Comparison of ENCODE assay signal across 23 cellular contexts in the genomic region with DNA sequence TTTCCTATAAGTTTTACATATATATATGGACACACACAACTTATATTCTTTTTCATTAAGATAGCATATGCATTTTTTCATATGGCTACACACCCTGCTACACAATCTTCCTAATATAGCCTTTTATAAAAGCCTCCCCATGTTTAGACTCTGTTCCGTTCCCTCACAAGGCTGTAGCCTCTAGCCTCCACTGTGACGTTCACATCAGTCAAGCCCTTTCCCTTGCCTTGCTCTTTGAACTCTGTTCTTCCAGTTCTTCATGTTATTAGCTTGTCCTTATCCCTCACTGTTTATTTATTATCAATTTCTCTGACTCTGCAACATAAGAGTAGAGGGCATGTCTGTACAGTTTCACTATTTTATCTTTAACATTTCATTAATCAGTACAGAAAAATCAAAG. TPM values are rescaled to one million over a fixed set of nuclear protein-coding genes. Genes with fewer than 3 reads are reported as not detected.
DNase-seq lines count a peak whose midpoint lies in the region; ATAC-seq, FAIRE-seq and TF ChIP-seq lines count a peak whose summit lies in the region.
"Had no signal": no experiment of that assay in that cellular context is flagged by ENCODE, and none has a peak within 500 bp of the region (broad histone marks: within the 10 kb centered on the region; RNA-seq: fewer than 3 reads in every experiment).

No MANE protein-coding gene starts in this region.

- H3K4me3 ChIP-seq in GM23248: no peak overlapping the region
- no peak overlapping the region for H3K4me3 ChIP-seq in Peyer's patch
- no peak overlapping the region for H3K4me3 ChIP-seq in small intestine (ENCODE audit: low read depth in 1 of 2, low read length in 2 of 2)
- H3K4me3 ChIP-seq: A549, GM23338, MG63 had no signal

- H3K4me1 ChIP-seq in GM23248 (ENCODE audit: insufficient read depth) (peaks cover 9% of the 10 kb centered on the region), Peyer's patch (peaks cover 0 to 20% (median 2%) of the 10 kb centered on the region in 4 donors), small intestine (ENCODE audit: control insufficient read depth in 2 of 2, insufficient read depth in 1 of 2, low read depth in 1 of 2, low read length in 1 of 2) (peaks cover 4 to 9% of the 10 kb centered on the region in 2 donors)

- WGBS in GM23248 (ENCODE audit: low coverage in 1 of 2, low lambda C conversion rate in 2 of 2, missing lambda C conversion rate in 2 of 2), 2 experiments: 74 to 88% methylated on average over 2 of the region's 2 CpGs
- 11 to 63% (median 35%) methylated on average over 2 of the region's 2 CpGs for WGBS in small intestine, 3 donors

- TF ChIP-seq CTCF in Peyer's patch (IDR thresholded peaks at IDR 0.05) (no peak), endothelial cell (IDR thresholded peaks at IDR 0.05; ENCODE audit: unreplicated experiment) (no peak)

- H3K27me3 ChIP-seq in GM23248 (replicated peaks; ENCODE audit: insufficient read depth): no peaks in the 10 kb centered on the region
- H3K27me3 ChIP-seq in Peyer's patch: no peaks in the 10 kb centered on the region
- no peaks in the 10 kb centered on the region for H3K27me3 ChIP-seq in small intestine (ENCODE audit: control insufficient read depth in 2 of 2, insufficient read depth in 2 of 2, low read length in 2 of 2)
- H3K27me3 ChIP-seq: MG63 had no signal

- no peaks in the 10 kb centered on the region; the same call in 1 of the 2 replicates for H3K79me2 ChIP-seq in GM23248 (ENCODE audit: insufficient read depth)

- ATAC-seq in HG03045 (IDR thresholded peaks at IDR 0.05; ENCODE audit: unreplicated experiment): no peak
- ATAC-seq in activated T-cell treated with anti-CD3 and anti-CD28 coated beads, Interleukin-2, amount 50 U/mL, for 72 hours (replicated peaks in 1 of 2): no peak
- ATAC-seq: GM23338, Right ventricle myocardium inferior had no signal

- DNase-seq in GM23248: no peak
- DNase-seq in Peyer's patch: peak in 1 of 3 donors; percentile 66
- no peak for DNase-seq in endothelial cell (ENCODE audit: low spot score)
- peak; percentile 97 for DNase-seq in small intestine
- DNase-seq in NCI-H524 treated with DMSO at 0.1 percent for 48 hours (lab: John Stamatoyannopoulos, UW): no peak
- no peak for DNase-seq in activated T-cell treated with anti-CD3 and anti-CD28 coated beads, Interleukin-2, amount 50 U/mL, for 72 hours
- DNase-seq: C1 segment of cervical spinal cord; CD4-positive, alpha-beta memory T cell; COR-L47; DMS53; H9; KBM-7; NCI-H2029; NCI-H2227 treated with DMSO at 0.1 percent for 48 hours; NCI-H69 had no signal

- no peak for TF ChIP-seq POLR2A in Peyer's patch (IDR thresholded peaks at IDR 0.05)

- FAIRE-seq in small intestine (lab: Jason Lieb, UNC): peak; percentile 86
- FAIRE-seq: A549, GM18507, RCC 7860 had no signal

- H2AFZ ChIP-seq in GM23248: no peak overlapping the region
- H2AFZ ChIP-seq: GM23338 had no signal

- peaks cover 3% of the 10 kb centered on the region for H3K27me3 Mint-ChIP-seq in endothelial cell (ENCODE audit: unreplicated experiment)
- no peaks in the 10 kb centered on the region for H3K27me3 Mint-ChIP-seq in activated T-cell treated with anti-CD3 and anti-CD28 coated beads, Interleukin-2, amount 50 U/mL, for 72 hours (ENCODE audit: low read depth)
- H3K27me3 Mint-ChIP-seq: CD4-positive, alpha-beta memory T cell had no signal

- H3K4me1 Mint-ChIP-seq in endothelial cell (ENCODE audit: unreplicated experiment): no peaks in the 10 kb centered on the region
- H3K4me1 Mint-ChIP-seq in activated T-cell treated with anti-CD3 and anti-CD28 coated beads, Interleukin-2, amount 50 U/mL, for 72 hours (ENCODE audit: low read depth): no peaks in the 10 kb centered on the region
- H3K4me1 Mint-ChIP-seq: GM23338, H9 had no signal

- in situ Hi-C loops in GM23248 (cut with MboI): no loop called here

- H3K27ac Mint-ChIP-seq in endothelial cell (ENCODE audit: unreplicated experiment): no peak overlapping the region
- no peak overlapping the region for H3K27ac Mint-ChIP-seq in activated T-cell treated with anti-CD3 and anti-CD28 coated beads, Interleukin-2, amount 50 U/mL, for 72 hours
- H3K27ac Mint-ChIP-seq: CD4-positive, alpha-beta memory T cell; GM23338; H9 had no signal

- 0 out of 2 replicates have a peak, but pooled peaks cover 4% of the 10 kb centered on the region for H3F3A ChIP-seq in GM23248 (ENCODE audit: insufficient read depth)

- H3K4me3 Mint-ChIP-seq in endothelial cell (ENCODE audit: unreplicated experiment): peak overlapping the region; percentile 7
- H3K4me3 Mint-ChIP-seq in activated T-cell treated with anti-CD3 and anti-CD28 coated beads, Interleukin-2, amount 50 U/mL, for 72 hours: no peak overlapping the region
- H3K4me3 Mint-ChIP-seq: CD4-positive, alpha-beta memory T cell; GM23338; H9 had no signal

- H3K36me3 ChIP-seq in GM23248 (ENCODE audit: low read depth) (peaks cover 52% of the 10 kb centered on the region), Peyer's patch (peaks cover 0 to 95% (median 0%) of the 10 kb centered on the region in 3 donors), small intestine (ENCODE audit: control insufficient read depth in 2 of 2, insufficient read depth in 2 of 2, low read length in 2 of 2) (peaks cover 6 to 16% of the 10 kb centered on the region in 2 donors)

- no peaks in the 10 kb centered on the region for H4K20me1 ChIP-seq in GM23248 (ENCODE audit: insufficient read depth)

- 0 out of 2 replicates have a peak overlapping the region, but pooled peaks have one; percentile 5 for H3K27ac ChIP-seq in GM23248
- H3K27ac ChIP-seq in Peyer's patch: peak overlapping the region in 3 of 4 donors; percentile 44 to 79 (median 63)
- H3K27ac ChIP-seq in small intestine (ENCODE audit: low read depth in 1 of 2, low read length in 1 of 2): peak overlapping the region in 1 of 2 donors; percentile 32
- H3K27ac ChIP-seq: A549 had no signal

- no peaks in the 10 kb centered on the region for H3K9me3 ChIP-seq in GM23248 (ENCODE audit: low read depth)
- no peaks in the 10 kb centered on the region for H3K9me3 ChIP-seq in Peyer's patch
- H3K9me3 ChIP-seq in small intestine (ENCODE audit: control insufficient read depth, low read depth): no peaks in the 10 kb centered on the region
- H3K9me3 ChIP-seq: A549, MG63 had no signal

- H3K9me2 ChIP-seq in GM23248 (ENCODE audit: insufficient read depth): no peaks in the 10 kb centered on the region

- peak overlapping the region; percentile 2 for H3K4me2 ChIP-seq in GM23248 (ENCODE audit: unreplicated experiment)
- H3K4me2 ChIP-seq: A549, GM23338 had no signal

- H3K9ac ChIP-seq in GM23248: no peak overlapping the region

- H3K9me3 Mint-ChIP-seq in endothelial cell (ENCODE audit: unreplicated experiment): no peaks in the 10 kb centered on the region
- no peaks in the 10 kb centered on the region for H3K9me3 Mint-ChIP-seq in activated T-cell treated with anti-CD3 and anti-CD28 coated beads, Interleukin-2, amount 50 U/mL, for 72 hours
- H3K9me3 Mint-ChIP-seq: CD4-positive, alpha-beta memory T cell; GM23338; H9; HFFc6 had no signal

- H3K36me3 Mint-ChIP-seq in endothelial cell (ENCODE audit: low read depth, unreplicated experiment): peaks cover 35% of the 10 kb centered on the region
- H3K36me3 Mint-ChIP-seq in activated T-cell treated with anti-CD3 and anti-CD28 coated beads, Interleukin-2, amount 50 U/mL, for 72 hours (ENCODE audit: insufficient read depth in 2 of 2): peaks cover 3 to 30% of the 10 kb centered on the region in 2 donors

RNA-seq across cellular contexts. Expression of a gene that starts 38.9 kb away (rescaled TPM):
- total RNA-seq in GM23248 (2014; rRNA removed; shearing (Covaris generic)): 93.3 and 99.2 TPM in 2 replicates
- polyA plus RNA-seq in GM23248 (2016; fragmentation: Nextera tagmentation; extraction: Ambion mirVana) (139 and 140 TPM in 2 replicates), small intestine (100 to 1,000 TPM; 102 to 331 (median 260) TPM)
- total RNA-seq in Peyer's patch (100 to 1,000 TPM; 120 to 413 (median 251) TPM), endothelial cell (ENCODE audit: unreplicated experiment) (101 TPM)
- 10 to 100 TPM; 79.7 to 89.0 TPM for total RNA-seq in activated T-cell treated with anti-CD3 and anti-CD28 coated beads, Interleukin-2, amount 50 U/mL, for 72 hours

RNA-seq across cellular contexts. Expression of a gene that starts 39.2 kb away (rescaled TPM):
- total RNA-seq in GM23248 (2014; rRNA removed; shearing (Covaris generic)): 106 and 121 TPM in 2 replicates
- polyA plus RNA-seq in GM23248 (2016; fragmentation: Nextera tagmentation; extraction: Ambion mirVana) (122 and 125 TPM in 2 replicates), small intestine (100 to 1,000 TPM; 145 to 209 (median 170) TPM)
- total RNA-seq in Peyer's patch (100 to 1,000 TPM; 105 to 438 (median 267) TPM), endothelial cell (ENCODE audit: unreplicated experiment) (162 TPM)
- total RNA-seq in activated T-cell treated with anti-CD3 and anti-CD28 coated beads, Interleukin-2, amount 50 U/mL, for 72 hours: 100 to 1,000 TPM; 108 TPM
